1 cellular context compared by ENCODE assay signal in the genomic region with DNA sequence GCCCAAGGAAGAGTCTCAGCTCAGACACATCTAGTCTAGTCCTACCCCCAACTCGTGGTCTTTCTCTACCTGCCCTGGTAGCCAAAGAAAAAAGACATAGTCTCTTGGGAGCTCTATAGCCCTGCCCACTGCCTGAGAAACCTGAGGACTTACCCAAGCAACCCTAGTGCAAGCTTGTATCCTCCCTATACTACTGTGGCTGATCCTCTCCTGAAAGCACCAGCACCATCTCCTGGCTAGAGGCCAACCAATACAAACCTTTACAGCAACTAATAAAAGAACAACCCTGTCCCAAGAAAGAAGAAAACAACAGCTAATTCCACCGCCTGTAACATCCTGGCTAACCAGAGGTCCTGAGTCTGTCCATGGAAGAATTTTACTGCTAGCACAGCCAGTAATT.
TF ChIP-seq lines count a peak whose summit lies in the region.

No MANE protein-coding gene starts in this region.

TF ChIP-seq in WTC11, 78 proteins besides CTCF, POLR2A, EP300 and RAD21 (continued from another document):
- TF ChIP-seq, protein P1, sequence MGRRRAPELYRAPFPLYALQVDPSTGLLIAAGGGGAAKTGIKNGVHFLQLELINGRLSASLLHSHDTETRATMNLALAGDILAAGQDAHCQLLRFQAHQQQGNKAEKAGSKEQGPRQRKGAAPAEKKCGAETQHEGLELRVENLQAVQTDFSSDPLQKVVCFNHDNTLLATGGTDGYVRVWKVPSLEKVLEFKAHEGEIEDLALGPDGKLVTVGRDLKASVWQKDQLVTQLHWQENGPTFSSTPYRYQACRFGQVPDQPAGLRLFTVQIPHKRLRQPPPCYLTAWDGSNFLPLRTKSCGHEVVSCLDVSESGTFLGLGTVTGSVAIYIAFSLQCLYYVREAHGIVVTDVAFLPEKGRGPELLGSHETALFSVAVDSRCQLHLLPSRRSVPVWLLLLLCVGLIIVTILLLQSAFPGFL (CRISPR knock-in tag; IDR thresholded peaks at IDR 0.05; ENCODE audit: borderline replicate concordance) = no peak
- TF ChIP-seq, protein P2, sequence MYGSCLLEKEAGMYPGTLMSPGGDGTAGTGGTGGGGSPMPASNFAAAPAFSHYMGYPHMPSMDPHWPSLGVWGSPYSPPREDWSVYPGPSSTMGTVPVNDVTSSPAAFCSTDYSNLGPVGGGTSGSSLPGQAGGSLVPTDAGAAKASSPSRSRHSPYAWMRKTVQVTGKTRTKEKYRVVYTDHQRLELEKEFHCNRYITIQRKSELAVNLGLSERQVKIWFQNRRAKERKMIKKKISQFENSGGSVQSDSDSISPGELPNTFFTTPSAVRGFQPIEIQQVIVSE (CRISPR knock-in tag; IDR thresholded peaks at IDR 0.05; ENCODE audit: borderline replicate concordance) = no peak
